ENCODE assay signal across 1 cellular context in the genomic region with DNA sequence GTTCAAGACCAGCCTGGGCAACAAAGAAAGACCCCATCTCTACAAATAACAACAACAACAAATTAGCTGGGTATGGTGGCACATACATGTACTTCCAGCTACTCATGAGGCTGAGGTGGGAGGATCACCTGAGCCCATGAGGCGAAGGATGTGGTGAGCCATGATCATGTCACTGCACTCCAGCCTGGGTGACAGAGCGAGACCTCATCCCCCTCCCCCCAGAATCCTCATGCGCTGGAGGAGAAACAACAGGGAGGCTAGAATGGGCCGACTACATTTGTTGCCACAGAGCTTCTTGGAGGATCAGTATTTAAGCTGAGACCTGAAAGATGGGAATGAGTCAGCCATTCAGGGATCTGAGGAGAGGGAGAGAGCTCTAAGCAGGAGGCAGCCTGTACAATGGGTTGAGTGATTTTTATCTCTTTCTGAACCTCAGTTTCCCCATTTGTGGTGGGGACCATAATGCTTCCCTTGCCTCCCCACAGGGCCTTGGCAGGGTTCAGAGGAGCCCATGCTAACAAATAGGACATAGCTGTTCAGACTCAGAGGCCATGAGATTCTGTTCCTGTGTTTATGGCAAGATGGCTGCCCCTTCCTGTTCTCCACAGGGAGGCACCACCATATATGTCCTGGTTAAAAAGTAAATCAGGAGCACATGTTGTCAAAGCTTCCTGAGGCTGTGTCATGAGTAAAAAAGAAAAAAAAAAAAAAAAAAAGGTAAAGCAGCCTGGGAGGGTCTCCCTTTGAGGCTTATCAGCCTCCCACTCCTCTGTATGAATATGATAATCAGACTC.
TF ChIP-seq lines count a peak whose summit lies in the region.

No MANE protein-coding gene starts in this region.

TF ChIP-seq in GM23338, 12 proteins besides CTCF, POLR2A, EP300 and RAD21 (continued from another document):
- TF ChIP-seq, protein P1, sequence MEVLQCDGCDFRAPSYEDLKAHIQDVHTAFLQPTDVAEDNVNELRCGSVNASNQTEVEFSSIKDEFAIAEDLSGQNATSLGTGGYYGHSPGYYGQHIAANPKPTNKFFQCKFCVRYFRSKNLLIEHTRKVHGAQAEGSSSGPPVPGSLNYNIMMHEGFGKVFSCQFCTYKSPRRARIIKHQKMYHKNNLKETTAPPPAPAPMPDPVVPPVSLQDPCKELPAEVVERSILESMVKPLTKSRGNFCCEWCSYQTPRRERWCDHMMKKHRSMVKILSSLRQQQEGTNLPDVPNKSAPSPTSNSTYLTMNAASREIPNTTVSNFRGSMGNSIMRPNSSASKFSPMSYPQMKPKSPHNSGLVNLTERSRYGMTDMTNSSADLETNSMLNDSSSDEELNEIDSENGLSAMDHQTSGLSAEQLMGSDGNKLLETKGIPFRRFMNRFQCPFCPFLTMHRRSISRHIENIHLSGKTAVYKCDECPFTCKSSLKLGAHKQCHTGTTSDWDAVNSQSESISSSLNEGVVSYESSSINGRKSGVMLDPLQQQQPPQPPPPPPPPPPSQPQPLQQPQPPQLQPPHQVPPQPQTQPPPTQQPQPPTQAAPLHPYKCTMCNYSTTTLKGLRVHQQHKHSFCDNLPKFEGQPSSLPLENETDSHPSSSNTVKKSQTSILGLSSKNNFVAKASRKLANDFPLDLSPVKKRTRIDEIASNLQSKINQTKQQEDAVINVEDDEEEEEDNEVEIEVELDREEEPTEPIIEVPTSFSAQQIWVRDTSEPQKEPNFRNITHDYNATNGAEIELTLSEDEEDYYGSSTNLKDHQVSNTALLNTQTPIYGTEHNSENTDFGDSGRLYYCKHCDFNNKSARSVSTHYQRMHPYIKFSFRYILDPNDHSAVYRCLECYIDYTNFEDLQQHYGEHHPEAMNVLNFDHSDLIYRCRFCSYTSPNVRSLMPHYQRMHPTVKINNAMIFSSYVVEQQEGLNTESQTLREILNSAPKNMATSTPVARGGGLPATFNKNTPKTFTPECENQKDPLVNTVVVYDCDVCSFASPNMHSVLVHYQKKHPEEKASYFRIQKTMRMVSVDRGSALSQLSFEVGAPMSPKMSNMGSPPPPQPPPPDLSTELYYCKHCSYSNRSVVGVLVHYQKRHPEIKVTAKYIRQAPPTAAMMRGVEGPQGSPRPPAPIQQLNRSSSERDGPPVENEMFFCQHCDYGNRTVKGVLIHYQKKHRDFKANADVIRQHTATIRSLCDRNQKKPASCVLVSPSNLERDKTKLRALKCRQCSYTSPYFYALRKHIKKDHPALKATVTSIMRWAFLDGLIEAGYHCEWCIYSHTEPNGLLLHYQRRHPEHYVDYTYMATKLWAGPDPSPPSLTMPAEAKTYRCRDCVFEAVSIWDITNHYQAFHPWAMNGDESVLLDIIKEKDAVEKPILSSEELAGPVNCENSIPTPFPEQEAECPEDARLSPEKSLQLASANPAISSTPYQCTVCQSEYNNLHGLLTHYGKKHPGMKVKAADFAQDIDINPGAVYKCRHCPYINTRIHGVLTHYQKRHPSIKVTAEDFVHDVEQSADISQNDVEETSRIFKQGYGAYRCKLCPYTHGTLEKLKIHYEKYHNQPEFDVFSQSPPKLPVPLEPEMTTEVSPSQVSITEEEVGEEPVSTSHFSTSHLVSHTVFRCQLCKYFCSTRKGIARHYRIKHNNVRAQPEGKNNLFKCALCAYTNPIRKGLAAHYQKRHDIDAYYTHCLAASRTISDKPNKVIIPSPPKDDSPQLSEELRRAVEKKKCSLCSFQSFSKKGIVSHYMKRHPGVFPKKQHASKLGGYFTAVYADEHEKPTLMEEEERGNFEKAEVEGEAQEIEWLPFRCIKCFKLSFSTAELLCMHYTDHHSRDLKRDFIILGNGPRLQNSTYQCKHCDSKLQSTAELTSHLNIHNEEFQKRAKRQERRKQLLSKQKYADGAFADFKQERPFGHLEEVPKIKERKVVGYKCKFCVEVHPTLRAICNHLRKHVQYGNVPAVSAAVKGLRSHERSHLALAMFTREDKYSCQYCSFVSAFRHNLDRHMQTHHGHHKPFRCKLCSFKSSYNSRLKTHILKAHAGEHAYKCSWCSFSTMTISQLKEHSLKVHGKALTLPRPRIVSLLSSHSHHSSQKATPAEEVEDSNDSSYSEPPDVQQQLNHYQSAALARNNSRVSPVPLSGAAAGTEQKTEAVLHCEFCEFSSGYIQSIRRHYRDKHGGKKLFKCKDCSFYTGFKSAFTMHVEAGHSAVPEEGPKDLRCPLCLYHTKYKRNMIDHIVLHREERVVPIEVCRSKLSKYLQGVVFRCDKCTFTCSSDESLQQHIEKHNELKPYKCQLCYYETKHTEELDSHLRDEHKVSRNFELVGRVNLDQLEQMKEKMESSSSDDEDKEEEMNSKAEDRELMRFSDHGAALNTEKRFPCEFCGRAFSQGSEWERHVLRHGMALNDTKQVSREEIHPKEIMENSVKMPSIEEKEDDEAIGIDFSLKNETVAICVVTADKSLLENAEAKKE (CRISPR knock-in tag; IDR thresholded peaks at IDR 0.05) = no peak
- TF ChIP-seq POLR2AphosphoS5 (IDR thresholded peaks at IDR 0.05; ENCODE audit: low read depth) (no peak), NANOG (IDR thresholded peaks at IDR 0.05; ENCODE audit: borderline replicate concordance) (no peak), ZNF331 (CRISPR knock-in tag; IDR thresholded peaks at IDR 0.05; ENCODE audit: low read depth) (no peak), EZH2 (IDR thresholded peaks at IDR 0.05; ENCODE audit: low read depth, unreplicated experiment) (no peak), ZNF114 (CRISPR knock-in tag; IDR thresholded peaks at IDR 0.05) (no peak), JUNB (IDR thresholded peaks at IDR 0.05; ENCODE audit: unreplicated experiment) (no peak), STAT1 (IDR thresholded peaks at IDR 0.05; ENCODE audit: unreplicated experiment) (no peak), CREB1 (CRISPR knock-in tag; IDR thresholded peaks at IDR 0.05; ENCODE audit: low read depth) (no peak)
- TF ChIP-seq, protein P2, sequence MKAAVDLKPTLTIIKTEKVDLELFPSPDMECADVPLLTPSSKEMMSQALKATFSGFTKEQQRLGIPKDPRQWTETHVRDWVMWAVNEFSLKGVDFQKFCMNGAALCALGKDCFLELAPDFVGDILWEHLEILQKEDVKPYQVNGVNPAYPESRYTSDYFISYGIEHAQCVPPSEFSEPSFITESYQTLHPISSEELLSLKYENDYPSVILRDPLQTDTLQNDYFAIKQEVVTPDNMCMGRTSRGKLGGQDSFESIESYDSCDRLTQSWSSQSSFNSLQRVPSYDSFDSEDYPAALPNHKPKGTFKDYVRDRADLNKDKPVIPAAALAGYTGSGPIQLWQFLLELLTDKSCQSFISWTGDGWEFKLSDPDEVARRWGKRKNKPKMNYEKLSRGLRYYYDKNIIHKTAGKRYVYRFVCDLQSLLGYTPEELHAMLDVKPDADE (IDR thresholded peaks at IDR 0.05) = no peak
- TF ChIP-seq, protein P3, sequence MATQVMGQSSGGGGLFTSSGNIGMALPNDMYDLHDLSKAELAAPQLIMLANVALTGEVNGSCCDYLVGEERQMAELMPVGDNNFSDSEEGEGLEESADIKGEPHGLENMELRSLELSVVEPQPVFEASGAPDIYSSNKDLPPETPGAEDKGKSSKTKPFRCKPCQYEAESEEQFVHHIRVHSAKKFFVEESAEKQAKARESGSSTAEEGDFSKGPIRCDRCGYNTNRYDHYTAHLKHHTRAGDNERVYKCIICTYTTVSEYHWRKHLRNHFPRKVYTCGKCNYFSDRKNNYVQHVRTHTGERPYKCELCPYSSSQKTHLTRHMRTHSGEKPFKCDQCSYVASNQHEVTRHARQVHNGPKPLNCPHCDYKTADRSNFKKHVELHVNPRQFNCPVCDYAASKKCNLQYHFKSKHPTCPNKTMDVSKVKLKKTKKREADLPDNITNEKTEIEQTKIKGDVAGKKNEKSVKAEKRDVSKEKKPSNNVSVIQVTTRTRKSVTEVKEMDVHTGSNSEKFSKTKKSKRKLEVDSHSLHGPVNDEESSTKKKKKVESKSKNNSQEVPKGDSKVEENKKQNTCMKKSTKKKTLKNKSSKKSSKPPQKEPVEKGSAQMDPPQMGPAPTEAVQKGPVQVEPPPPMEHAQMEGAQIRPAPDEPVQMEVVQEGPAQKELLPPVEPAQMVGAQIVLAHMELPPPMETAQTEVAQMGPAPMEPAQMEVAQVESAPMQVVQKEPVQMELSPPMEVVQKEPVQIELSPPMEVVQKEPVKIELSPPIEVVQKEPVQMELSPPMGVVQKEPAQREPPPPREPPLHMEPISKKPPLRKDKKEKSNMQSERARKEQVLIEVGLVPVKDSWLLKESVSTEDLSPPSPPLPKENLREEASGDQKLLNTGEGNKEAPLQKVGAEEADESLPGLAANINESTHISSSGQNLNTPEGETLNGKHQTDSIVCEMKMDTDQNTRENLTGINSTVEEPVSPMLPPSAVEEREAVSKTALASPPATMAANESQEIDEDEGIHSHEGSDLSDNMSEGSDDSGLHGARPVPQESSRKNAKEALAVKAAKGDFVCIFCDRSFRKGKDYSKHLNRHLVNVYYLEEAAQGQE (IDR thresholded peaks at IDR 0.05; ENCODE audit: unreplicated experiment) = no peak
